Comparison of ENCODE assay signal across 25 cellular contexts in genomic region chr7:22598318-22598717, GRCh38.
DNase-seq lines count a peak whose midpoint lies in the region; ATAC-seq, FAIRE-seq and TF ChIP-seq lines count a peak whose summit lies in the region.
"Had no signal": no experiment of that assay in that cellular context is flagged by ENCODE, and none has a peak within 500 bp of the region (broad histone marks: within the 10 kb centered on the region; RNA-seq: fewer than 3 reads in every experiment).

No MANE protein-coding gene starts in this region.

- in situ Hi-C loops in K562 (cut with MboI) = no loop called here

- peak overlapping the region; percentile 79 to 84 for H3K27ac Mint-ChIP-seq in natural killer cell treated with Interleukin-12 subunit alpha and Interleukin-12 subunit beta and Interleukin-15 and Interleukin-18, amount 100 ng/mL, for 72 hours
- no peak overlapping the region for H3K27ac Mint-ChIP-seq in natural killer cell
- H3K27ac Mint-ChIP-seq: CD4-positive, CD25-positive, alpha-beta regulatory T cell had no signal

- H3K4me1 Mint-ChIP-seq in natural killer cell treated with Interleukin-12 subunit alpha and Interleukin-12 subunit beta and Interleukin-15 and Interleukin-18, amount 100 ng/mL, for 72 hours (ENCODE audit: low read depth in 2 of 2) = peaks cover 23 to 32% of the 10 kb centered on the region in 2 donors
- no peaks in the 10 kb centered on the region for H3K4me1 Mint-ChIP-seq in natural killer cell
- H3K4me1 Mint-ChIP-seq: CD4-positive, CD25-positive, alpha-beta regulatory T cell had no signal

- DNase-seq in natural killer cell treated with Interleukin-12 subunit alpha and Interleukin-12 subunit beta and Interleukin-15 and Interleukin-18, amount 100 ng/mL, for 72 hours (ENCODE audit: low spot score) = no peak
- DNase-seq in natural killer cell = no peak
- DNase-seq in K562 (ENCODE audit: extremely low read depth in 1 of 4, low spot score in 3 of 4) = no peak
- DNase-seq in keratinocyte (ENCODE audit: low read depth, low spot score) = no peak
- DNase-seq in BE2C = no peak
- DNase-seq in epidermal melanocyte (ENCODE audit: insufficient read length, low spot score) = no peak
- DNase-seq in DMS114 treated with DMSO at 0.1 percent for 48 hours (lab: John Stamatoyannopoulos, UW; ENCODE audit: unreplicated experiment) = no peak
- DNase-seq: 8988T; CD4-positive, CD25-positive, alpha-beta regulatory T cell; DMS53; GOT3; NCI-H1105; NCI-H1436 treated with DMSO at 0.1 percent for 48 hours; NCI-H187 treated with DMSO at 0.1 percent for 48 hours; NCI-H2107; NCI-H446; NCI-H526 treated with DMSO at 0.1 percent for 48 hours; SHP77 treated with DMSO at 0.1 percent for 48 hours had no signal

- no peak for ATAC-seq in natural killer cell treated with Interleukin-12 subunit alpha and Interleukin-12 subunit beta and Interleukin-15 and Interleukin-18, amount 100 ng/mL, for 72 hours
- ATAC-seq in natural killer cell = no peak
- peak; percentile 50 for ATAC-seq in K562
- ATAC-seq in GM21447 (IDR thresholded peaks at IDR 0.05; ENCODE audit: unreplicated experiment) = no peak
- ATAC-seq: Panc1, SK-N-SH treated with all-trans-retinoic acid at 6 μM for 48 hours had no signal

- no peaks in the 10 kb centered on the region for H3K36me3 Mint-ChIP-seq in natural killer cell treated with Interleukin-12 subunit alpha and Interleukin-12 subunit beta and Interleukin-15 and Interleukin-18, amount 100 ng/mL, for 72 hours
- no peaks in the 10 kb centered on the region for H3K36me3 Mint-ChIP-seq in natural killer cell
- H3K36me3 Mint-ChIP-seq: CD4-positive, CD25-positive, alpha-beta regulatory T cell had no signal

- no TSS peak for BruUV-seq in K562 (replicated peaks; lab: Mats Ljungman, UMichigan)

- peak overlapping the region in 1 of 2 experiments; percentile 9; a peak in 1 of 4 replicates for H3K9ac ChIP-seq in K562 (ENCODE audit: insufficient read depth in 1 of 2, low read depth in 2 of 2, low read length in 2 of 2)
- no peak overlapping the region for H3K9ac ChIP-seq in keratinocyte (ENCODE audit: control insufficient read depth, extremely low read depth, insufficient read depth, low read length)
- H3K9ac ChIP-seq: BLaER1, KMS-11 had no signal

- H3K36me3 ChIP-seq in K562 (ENCODE audit: control insufficient read depth, insufficient read depth, low read length) (no peaks in the 10 kb centered on the region), keratinocyte (ENCODE audit: control insufficient read depth in 2 of 2, extremely low read depth in 1 of 2, insufficient read depth in 2 of 2, low read length in 2 of 2) (no peaks in the 10 kb centered on the region), BE2C (no peaks in the 10 kb centered on the region)
- H3K36me3 ChIP-seq: BLaER1, HAP-1 had no signal

- no peak overlapping the region for H3K4me2 ChIP-seq in K562 (ENCODE audit: insufficient read depth, low read length)
- H3K4me2 ChIP-seq in keratinocyte (ENCODE audit: control insufficient read depth, extremely low read depth, insufficient read depth, low read depth, low read length) = no peak overlapping the region
- H3K4me2 ChIP-seq: BLaER1, KMS-11 had no signal

- peaks cover 0 to 2% of the 10 kb centered on the region in 2 experiments; a peak in 1 of 5 replicates for H3K4me1 ChIP-seq in K562 (replicated peaks in 1 of 2; ENCODE audit: control insufficient read depth in 2 of 2, insufficient read depth in 2 of 2, low read length in 2 of 2)
- H3K4me1 ChIP-seq in keratinocyte (ENCODE audit: control insufficient read depth, extremely low read depth, insufficient read depth, low read length) = peaks cover 9% of the 10 kb centered on the region
- H3K4me1 ChIP-seq in BE2C = no peaks in the 10 kb centered on the region
- H3K4me1 ChIP-seq: BLaER1, HAP-1 had no signal

- H3K9me3 ChIP-seq in K562 (replicated peaks; ENCODE audit: control insufficient read depth, insufficient read depth, low read depth, low read length) (no peaks in the 10 kb centered on the region), keratinocyte (ENCODE audit: control insufficient read depth, low read depth, low read length) (peaks cover 2% of the 10 kb centered on the region), BE2C (no peaks in the 10 kb centered on the region)
- H3K9me3 ChIP-seq: HAP-1 had no signal

- POLR2A ChIA-PET in K562 (lab: Yijun Ruan, JAX) = no interaction called here

- peak; percentile 32 for FAIRE-seq in K562 (lab: Jason Lieb, UNC)
- no peak for FAIRE-seq in keratinocyte (lab: Jason Lieb, UNC)

- peaks cover 3% of the 10 kb centered on the region for H3K9me3 Mint-ChIP-seq in natural killer cell treated with Interleukin-12 subunit alpha and Interleukin-12 subunit beta and Interleukin-15 and Interleukin-18, amount 100 ng/mL, for 72 hours
- H3K9me3 Mint-ChIP-seq in natural killer cell = no peaks in the 10 kb centered on the region

- H3K9me1 ChIP-seq in K562 (ENCODE audit: control insufficient read depth, insufficient read depth, low read length) (no peaks in the 10 kb centered on the region), keratinocyte (ENCODE audit: control insufficient read depth, extremely low read depth, insufficient read depth, low read length) (no peaks in the 10 kb centered on the region)

- dilution Hi-C loops in keratinocyte (cut with MboI; ENCODE audit: extremely low pct_ligation_motif_present, low sequenced_read_pairs) = no loop called here

- H3K4me3 ChIP-seq in K562 (no peak overlapping the region), keratinocyte (ENCODE audit: control insufficient read depth in 2 of 3, extremely low read depth in 1 of 3, insufficient read depth in 2 of 3, low read depth in 1 of 3, low read length in 3 of 3) (no peak overlapping the region), BE2C (ENCODE audit: low read depth, low read length) (no peak overlapping the region)
- H3K4me3 ChIP-seq: BLaER1, HAP-1 had no signal

- H2AFZ ChIP-seq in K562 (ENCODE audit: low read depth, low read length) (peak overlapping the region; percentile 32; the same call in 1 of the 2 replicates), keratinocyte (ENCODE audit: control insufficient read depth, low read length) (no peak overlapping the region)

- peak overlapping the region; percentile 28 for H3K4me3 Mint-ChIP-seq in natural killer cell treated with Interleukin-12 subunit alpha and Interleukin-12 subunit beta and Interleukin-15 and Interleukin-18, amount 100 ng/mL, for 72 hours
- no peak overlapping the region for H3K4me3 Mint-ChIP-seq in natural killer cell
- H3K4me3 Mint-ChIP-seq: CD4-positive, CD25-positive, alpha-beta regulatory T cell had no signal

- CTCF ChIA-PET in K562 (lab: Yijun Ruan, JAX; ENCODE audit: low intra/inter-chr PET ratio) = no interaction called here

- intact Hi-C loops in natural killer cell (cut with micrococcal nuclease) = no loop called here
- intact Hi-C loops in K562 (cut with micrococcal nuclease) = no loop called here

- H3K27me3 Mint-ChIP-seq in natural killer cell treated with Interleukin-12 subunit alpha and Interleukin-12 subunit beta and Interleukin-15 and Interleukin-18, amount 100 ng/mL, for 72 hours = peaks cover 19 to 21% of the 10 kb centered on the region in 2 donors
- peaks cover 16 to 18% of the 10 kb centered on the region in 2 donors for H3K27me3 Mint-ChIP-seq in natural killer cell (ENCODE audit: low read depth in 2 of 2)
- H3K27me3 Mint-ChIP-seq: CD4-positive, CD25-positive, alpha-beta regulatory T cell had no signal

- H3K27me3 ChIP-seq in K562 (ENCODE audit: control insufficient read depth in 2 of 2, insufficient read depth in 2 of 2, low read length in 2 of 2) (no peaks in the 10 kb centered on the region), keratinocyte (ENCODE audit: control insufficient read depth, extremely low read depth, insufficient read depth, low read length) (no peaks in the 10 kb centered on the region), BE2C (peaks cover 6% of the 10 kb centered on the region)
- H3K27me3 ChIP-seq: BLaER1 had no signal

- H3K27ac ChIP-seq in K562 (ENCODE audit: extremely low read depth, low read depth, low read length) = no peak overlapping the region
- peak overlapping the region; percentile 50 for H3K27ac ChIP-seq in keratinocyte (ENCODE audit: control insufficient read depth, insufficient read depth, low read length)
- H3K27ac ChIP-seq: BLaER1, KMS-11, RWPE1 had no signal

- TF ChIP-seq POLR2A in K562 (conservative IDR thresholded peaks at IDR 0.05) = no peak

- TF ChIP-seq CTCF in natural killer cell (IDR thresholded peaks at IDR 0.05) = no peak
- no peak for TF ChIP-seq CTCF in K562 (IDR thresholded peaks at IDR 0.05 in 2 of 3, conservative IDR thresholded peaks at IDR 0.05 in 1 of 3; ENCODE audit: insufficient read depth in 2 of 3, low read depth in 1 of 3, low read length in 3 of 3)
- no peak for TF ChIP-seq CTCF in keratinocyte (optimal IDR thresholded peaks at IDR 0.05 in 1 of 3, IDR thresholded peaks at IDR 0.05 in 1 of 3, conservative IDR thresholded peaks at IDR 0.05 in 1 of 3; ENCODE audit: extremely low read depth in 1 of 3, insufficient read depth in 2 of 3, low read length in 3 of 3)
- TF ChIP-seq CTCF in BE2C (IDR thresholded peaks at IDR 0.05; ENCODE audit: low read depth, low read length) = no peak

- 44% methylated on average over 6 of the region's 6 CpGs for WGBS in K562 (ENCODE audit: insufficient coverage, low coverage, missing lambda C conversion rate)

- no peaks in the 10 kb centered on the region for H4K20me1 ChIP-seq in K562 (replicated peaks; ENCODE audit: control insufficient read depth, insufficient read depth, low read length)
- no peaks in the 10 kb centered on the region for H4K20me1 ChIP-seq in keratinocyte (ENCODE audit: control insufficient read depth, extremely low read depth, insufficient read depth, low read length)
- H4K20me1 ChIP-seq: BLaER1 had no signal

- no peak for TF ChIP-seq EP300 in K562 (IDR thresholded peaks at IDR 0.05; ENCODE audit: low read length)

- H3K79me2 ChIP-seq in K562 (ENCODE audit: control insufficient read depth, insufficient read depth, low read length) = no peaks in the 10 kb centered on the region
- H3K79me2 ChIP-seq in keratinocyte (ENCODE audit: control insufficient read depth, insufficient read depth, low read length) = no peaks in the 10 kb centered on the region

- no peak for TF ChIP-seq RAD21 in K562 (CRISPR knock-in tag; conservative IDR thresholded peaks at IDR 0.05 in 1 of 2, IDR thresholded peaks at IDR 0.05 in 1 of 2)

TF ChIP-seq in K562, 482 proteins besides CTCF, POLR2A, EP300 and RAD21 (continues in another document):
- TF ChIP-seq ZNF311 (CRISPR knock-in tag; IDR thresholded peaks at IDR 0.05) (peak; percentile 84), HMGN3 (IDR thresholded peaks at IDR 0.05; ENCODE audit: borderline replicate concordance, extremely low read depth, insufficient read length, low read depth, low read length) (no peak), DMBX1 (CRISPR knock-in tag; IDR thresholded peaks at IDR 0.05; ENCODE audit: borderline replicate concordance) (0 out of 2 replicates have a peak, but pooled peaks have one; percentile 52)

Comparison
In these comparisons a context has a peak if more than half of its experiments do, and no peak if none do; other contexts are left out.
1. H3K27ac Mint-ChIP-seq: peak in natural killer cell treated with Interleukin-12 subunit alpha and Interleukin-12 subunit beta and Interleukin-15 and Interleukin-18, amount 100 ng/mL, for 72 hours (2 of 2); none in natural killer cell (0 of 2).